Comparison of ENCODE assay signal across 8 cellular contexts in genomic region chr14:76151398-76152332, GRCh38. TPM values are rescaled to one million over a fixed set of nuclear protein-coding genes. Genes with fewer than 3 reads are reported as not detected.
DNase-seq lines count a peak whose midpoint lies in the region; TF ChIP-seq lines count a peak whose summit lies in the region.

Gene GPATCH2L, plus strand, starts transcription at chr14:76151922. Its CDS starts 2,442 bp downstream, at chr14:76154364.

- no peaks in the 10 kb centered on the region for H3K27me3 ChIP-seq in endocrine pancreas (ENCODE audit: control insufficient read depth, insufficient read depth, low read length)

- DNase-seq in COR-L47 (lab: John Stamatoyannopoulos, UW) = peak; percentile 84
- peak; percentile 98 for DNase-seq in GM20000 (ENCODE audit: low spot score)
- peak; percentile 86 for DNase-seq in HT-29 (ENCODE audit: low spot score)
- peak; percentile 83 for DNase-seq in NOMO-1 treated with DMSO at 0.1 percent for 48 hours (lab: John Stamatoyannopoulos, UW; ENCODE audit: unreplicated experiment)
- DNase-seq in activated CD8-positive, alpha-beta memory T cell treated with anti-CD3 and anti-CD28 coated beads for 48 hours (ENCODE audit: low read depth in 2 of 3, low spot score in 2 of 3) = peak; percentile 93 to 97 (median 94)
- peak; percentile 98 for DNase-seq in mesenteric fat pad (ENCODE audit: low spot score)
- DNase-seq in stimulated activated CD8-positive, alpha-beta memory T cell treated with anti-CD3 and anti-CD28 coated beads, Interleukin-15, amount 100 ng/mL, for 1 hour (ENCODE audit: low read depth) = peak; percentile 97

- H3K36me3 ChIP-seq in endocrine pancreas (ENCODE audit: control insufficient read depth, insufficient read depth, low read length) = no peaks in the 10 kb centered on the region

- peak within 1 kb of the TSS; percentile 79 for H3K4me3 ChIP-seq in endocrine pancreas (ENCODE audit: control insufficient read depth, insufficient read depth, low read length)

- H3K9me3 ChIP-seq in endocrine pancreas (ENCODE audit: control insufficient read depth, low read length) = no peaks in the 10 kb centered on the region

- H3K4me1 ChIP-seq in endocrine pancreas (ENCODE audit: control insufficient read depth, insufficient read depth, low read length) = peaks cover 9% of the 10 kb centered on the region

- peak within 1 kb of the TSS; percentile 96 for H3K9ac ChIP-seq in endocrine pancreas (ENCODE audit: control insufficient read depth, insufficient read depth, low read length)

- no peak for TF ChIP-seq CTCF in GM20000 (IDR thresholded peaks at IDR 0.05; ENCODE audit: extremely low read depth, missing control alignments)

RNA-seq across cellular contexts. Expression of gene GPATCH2L, which starts in this region (rescaled TPM):
- total RNA-seq in HT-29 (2014; rRNA removed; shearing (Covaris generic)) = 17.0 and 19.2 TPM in 2 replicates
- total RNA-seq in mesenteric fat pad = 49.3 TPM

Comparison
In these comparisons a context has a peak if more than half of its experiments do, and no peak if none do; other contexts are left out.
1. Peak in every context shown above with its lines: DNase-seq and H3K4me3 ChIP-seq.